ENCODE assay signal across 17 cellular contexts in the genomic region with DNA sequence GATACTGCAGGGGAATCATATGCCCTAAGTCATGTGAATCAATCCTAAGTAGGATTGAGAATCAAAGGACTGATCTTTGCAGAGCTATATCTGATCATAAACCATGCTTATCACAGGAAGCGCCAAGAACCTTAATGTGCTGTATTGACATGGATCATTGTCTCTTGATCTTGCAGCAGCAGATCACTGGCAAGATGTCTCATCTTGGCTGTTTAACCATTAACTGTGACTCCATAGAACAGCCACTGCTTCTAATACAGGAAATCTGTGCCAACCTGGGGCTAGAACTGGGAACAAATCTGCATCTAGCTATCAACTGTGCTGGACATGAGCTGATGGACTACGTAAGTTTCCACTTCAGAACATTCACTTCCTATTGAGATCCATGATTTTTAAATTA. TPM values are rescaled to one million over a fixed set of nuclear protein-coding genes. Genes with fewer than 3 reads are reported as not detected.
DNase-seq lines count a peak whose midpoint lies in the region; ATAC-seq and TF ChIP-seq lines count a peak whose summit lies in the region.
"Had no signal": no experiment of that assay in that cellular context is flagged by ENCODE, and none has a peak within 500 bp of the region (broad histone marks: within the 10 kb centered on the region; RNA-seq: fewer than 3 reads in every experiment).

No MANE protein-coding gene starts in this region.

- ATAC-seq in left colon, result peak; percentile 49
- ATAC-seq in left ventricle myocardium superior, result no peak
- ATAC-seq in GM19452 (IDR thresholded peaks at IDR 0.05; ENCODE audit: unreplicated experiment), result no peak
- ATAC-seq: K562 had no signal

- H3K4me3 ChIP-seq in epithelial cell of proximal tubule (ENCODE audit: low read depth, low read length), result no peak overlapping the region
- H3K4me3 ChIP-seq: K562 had no signal

- intact Hi-C loops in left colon (cut with DNase I, micrococcal nuclease), result no loop called here
- intact Hi-C loops in left ventricle myocardium superior (cut with micrococcal nuclease), result no loop called here

- in situ Hi-C loops in Caki2 (cut with HindIII; ENCODE audit: low pct_unique_long_range_greater_than_20kb, low sequenced_read_pairs), result no loop called here

- TF ChIP-seq CTCF in epithelial cell of proximal tubule (conservative IDR thresholded peaks at IDR 0.05; ENCODE audit: low read depth, low read length), result no peak

- DNase-seq in Caki2 (ENCODE audit: low read depth) (peak; percentile 37), epithelial cell of proximal tubule (ENCODE audit: low read depth) (peak; percentile 40), left colon (no peak), renal cortical epithelial cell (ENCODE audit: low read depth) (peak; percentile 65), left ventricle myocardium superior (no peak), SIG-M5 treated with dmso at 0.1 percent for 504 hours (lab: John Stamatoyannopoulos, UW; ENCODE audit: unreplicated experiment) (no peak)
- DNase-seq: AML-193; Caco-2; CD4-positive, alpha-beta T cell; DMS79 treated with DMSO at 0.1 percent for 48 hours; GF-D8; HCEC 1CT; IMR-90 had no signal

RNA-seq across cellular contexts. Expression of a gene that starts 21.6 kb away (rescaled TPM):
- total RNA-seq in Caki2 (2014; rRNA removed; shearing (Covaris generic); ENCODE audit: low replicate concordance), result 0.07 TPM in 1 of 2 replicates, not detected in the other
- total RNA-seq in epithelial cell of proximal tubule (not detected in 2 replicates), left colon (under 1 TPM in 1 of 2 donors, not detected in 1; 0.37 TPM), renal cortical epithelial cell (0.35 and 0.50 TPM in 2 replicates), left ventricle myocardium superior (0.64 TPM)
- total RNA-seq: Caco-2; CD4-positive, alpha-beta T cell; H1; HT1080; K562 had no signal

Comparison
In these comparisons a context has a peak if more than half of its experiments do, and no peak if none do; other contexts are left out.
1. DNase-seq: peak in Caki2 (single experiment), epithelial cell of proximal tubule (single experiment) and renal cortical epithelial cell (single experiment); none in left colon (0 of 2), left ventricle myocardium superior (single experiment) and SIG-M5 treated with dmso at 0.1 percent for 504 hours (single experiment).